In the genomic region with DNA sequence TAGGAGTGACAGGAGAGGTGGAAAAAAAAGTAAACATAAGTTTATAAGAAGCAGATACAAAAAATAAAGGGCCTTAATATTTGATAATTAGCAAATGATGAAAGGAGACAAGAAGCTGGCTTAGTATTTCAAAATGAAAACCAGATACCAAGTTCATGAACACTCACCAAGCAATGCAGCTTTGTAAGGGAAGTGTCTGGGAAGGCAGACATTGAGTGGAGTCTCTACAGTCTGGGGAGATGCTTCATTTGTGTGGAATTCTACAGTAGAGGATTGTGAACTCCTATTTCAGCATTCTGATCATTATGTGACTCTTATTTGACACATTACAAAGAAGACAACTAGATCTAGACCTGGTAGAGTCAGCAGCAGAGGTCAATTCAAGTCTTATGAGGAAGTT, we compare ENCODE assay signal across 29 cellular contexts.
"Had no signal": no experiment of that assay in that cellular context is flagged by ENCODE, and none has a peak within 500 bp of the region (broad histone marks: within the 10 kb centered on the region; RNA-seq: fewer than 3 reads in every experiment).

No MANE protein-coding gene starts in this region.

- H3K9me3 Mint-ChIP-seq: nephron, neural crest cell, type B pancreatic cell had no signal

- H3K27me3 ChIP-seq: left lung, pancreas, spleen, suprapubic skin, tibial artery, uterus had no signal

- H3K4me1 Mint-ChIP-seq: immature natural killer cell; naive thymus-derived CD8-positive, alpha-beta T cell; nephron; neural crest cell; stimulated activated effector memory CD8-positive, alpha-beta T cell treated with anti-CD3 and anti-CD28 coated beads, Interleukin-12 subunit alpha, Interleukin-12 subunit beta, amount 100 ng/mL, for 72 hours had no signal

- FAIRE-seq: islet of Langerhans, kidney, pancreas, small intestine had no signal

- H3K4me1 ChIP-seq: left lung, lower lobe of right lung, pancreas, prostate gland, spleen, suprapubic skin, tibial artery, uterus had no signal

- DNase-seq: immature natural killer cell; kidney; left colon; left lung; lower lobe of right lung; mammary epithelial cell; mesenchymal stem cell; naive thymus-derived CD8-positive, alpha-beta T cell; nucleus accumbens; pancreas; posterior cingulate gyrus; retina; right cardiac atrium; small intestine; spleen; stimulated activated CD4-positive, alpha-beta T cell treated with anti-CD3 and anti-CD28 coated beads, Interleukin-4, amount 100 ng/mL, for 24 hours; stimulated activated naive CD4-positive, alpha-beta T cell; tibial artery; uterus had no signal

- H3K9me3 ChIP-seq: left lung, lower lobe of right lung, pancreas, prostate gland, suprapubic skin, thoracic aorta, tibial artery, uterus had no signal

- H3K4me3 ChIP-seq: left lung, lower lobe of right lung, pancreas, prostate gland, spleen, suprapubic skin, thoracic aorta, tibial artery, uterus had no signal

- H3K27ac ChIP-seq: left lung, lower lobe of right lung, pancreas, prostate gland, spleen, suprapubic skin, thoracic aorta, tibial artery, uterus had no signal

- H3K4me3 Mint-ChIP-seq: immature natural killer cell; naive thymus-derived CD8-positive, alpha-beta T cell; nephron; neural crest cell; stimulated activated effector memory CD8-positive, alpha-beta T cell treated with anti-CD3 and anti-CD28 coated beads, Interleukin-12 subunit alpha, Interleukin-12 subunit beta, amount 100 ng/mL, for 72 hours; stimulated activated naive CD8-positive, alpha-beta T cell treated with anti-CD3 and anti-CD28 coated beads, Interleukin-15, Interleukin-2, amounts not matched to agents 100 ng/mL and 50 ng/mL, for 24 hours; type B pancreatic cell had no signal

- H3K36me3 ChIP-seq: left lung, lower lobe of right lung, pancreas, prostate gland, spleen, suprapubic skin, thoracic aorta, tibial artery, uterus had no signal

- ATAC-seq: left colon; left lung; lower lobe of right lung; naive thymus-derived CD8-positive, alpha-beta T cell; pancreas; right cardiac atrium; sciatic nerve; stimulated activated effector memory CD8-positive, alpha-beta T cell treated with anti-CD3 and anti-CD28 coated beads, Interleukin-12 subunit alpha, Interleukin-12 subunit beta, amount 100 ng/mL, for 72 hours had no signal

- H3K27me3 Mint-ChIP-seq: naive thymus-derived CD8-positive, alpha-beta T cell; stimulated activated naive CD8-positive, alpha-beta T cell treated with anti-CD3 and anti-CD28 coated beads, Interleukin-15, Interleukin-2, amounts not matched to agents 100 ng/mL and 50 ng/mL, for 24 hours; type B pancreatic cell had no signal

- H3K36me3 Mint-ChIP-seq: immature natural killer cell; naive thymus-derived CD8-positive, alpha-beta T cell; stimulated activated effector memory CD8-positive, alpha-beta T cell treated with anti-CD3 and anti-CD28 coated beads, Interleukin-12 subunit alpha, Interleukin-12 subunit beta, amount 100 ng/mL, for 72 hours; type B pancreatic cell had no signal

- H3K27ac Mint-ChIP-seq: immature natural killer cell; naive thymus-derived CD8-positive, alpha-beta T cell; nephron; stimulated activated effector memory CD8-positive, alpha-beta T cell treated with anti-CD3 and anti-CD28 coated beads, Interleukin-12 subunit alpha, Interleukin-12 subunit beta, amount 100 ng/mL, for 72 hours; stimulated activated naive CD8-positive, alpha-beta T cell treated with anti-CD3 and anti-CD28 coated beads, Interleukin-15, Interleukin-2, amounts not matched to agents 100 ng/mL and 50 ng/mL, for 24 hours; type B pancreatic cell had no signal
